10 cellular contexts compared by ENCODE assay signal in genomic region chr19:16136185-16137067, GRCh38. TPM values are rescaled to one million over a fixed set of nuclear protein-coding genes. Genes with fewer than 3 reads are reported as not detected.
DNase-seq lines count a peak whose midpoint lies in the region; ATAC-seq and TF ChIP-seq lines count a peak whose summit lies in the region.
"Had no signal": no experiment of that assay in that cellular context is flagged by ENCODE, and none has a peak within 500 bp of the region (broad histone marks: within the 10 kb centered on the region; RNA-seq: fewer than 3 reads in every experiment).

No MANE protein-coding gene starts in this region.

- H3K9ac ChIP-seq in OCI-LY3 (ENCODE audit: low read length): no peak overlapping the region

- H3K27ac Mint-ChIP-seq in activated naive CD4-positive, alpha-beta T cell treated with anti-CD3 and anti-CD28 coated beads, Interleukin-2, amount 50 U/mL, for 24 hours: peak overlapping the region; percentile 63
- H3K27ac Mint-ChIP-seq in activated naive CD4-positive, alpha-beta T cell treated with anti-CD3 and anti-CD28 coated beads, Interleukin-2, amount 50 U/mL, for 72 hours: no peak overlapping the region

- H3K9me3 ChIP-seq in OCI-LY3 (ENCODE audit: insufficient read depth, low read length) (no peaks in the 10 kb centered on the region), osteoblast (ENCODE audit: low read depth, low read length) (no peaks in the 10 kb centered on the region)
- H3K9me3 ChIP-seq: psoas muscle had no signal

- no peaks in the 10 kb centered on the region for H3K27me3 Mint-ChIP-seq in activated naive CD4-positive, alpha-beta T cell treated with anti-CD3 and anti-CD28 coated beads, Interleukin-2, amount 50 U/mL, for 24 hours

- H3K27ac ChIP-seq in OCI-LY3 (ENCODE audit: low read length): peak overlapping the region; percentile 42
- no peak overlapping the region for H3K27ac ChIP-seq in osteoblast (ENCODE audit: low read depth, low read length)
- H3K27ac ChIP-seq: psoas muscle had no signal

- H3K36me3 ChIP-seq in OCI-LY3 (replicated peaks; ENCODE audit: low read depth, low read length): peaks cover 33% of the 10 kb centered on the region
- H3K36me3 ChIP-seq in osteoblast (ENCODE audit: insufficient read depth, low read length): peaks cover 21% of the 10 kb centered on the region

- H3K4me3 ChIP-seq in OCI-LY3 (ENCODE audit: low read length) (no peak overlapping the region), osteoblast (ENCODE audit: insufficient read depth, low read length) (no peak overlapping the region)
- H3K4me3 ChIP-seq: psoas muscle had no signal

- H3K9me3 Mint-ChIP-seq in activated naive CD4-positive, alpha-beta T cell treated with anti-CD3 and anti-CD28 coated beads, Interleukin-2, amount 50 U/mL, for 24 hours: no peaks in the 10 kb centered on the region
- H3K9me3 Mint-ChIP-seq in activated naive CD4-positive, alpha-beta T cell treated with anti-CD3 and anti-CD28 coated beads, Interleukin-2, amount 50 U/mL, for 72 hours: peaks cover 6 to 14% of the 10 kb centered on the region in 2 donors

- H2AFZ ChIP-seq in OCI-LY3 (ENCODE audit: low read depth, low read length): no peak overlapping the region
- no peak overlapping the region for H2AFZ ChIP-seq in osteoblast (ENCODE audit: low read length)

- no peaks in the 10 kb centered on the region for H4K20me1 ChIP-seq in OCI-LY3 (ENCODE audit: insufficient read depth, low read length)
- peaks cover 4% of the 10 kb centered on the region for H4K20me1 ChIP-seq in osteoblast (ENCODE audit: insufficient read depth, low read length)

- no peak for DNase-seq in activated naive CD4-positive, alpha-beta T cell treated with anti-CD3 and anti-CD28 coated beads, Interleukin-2, amount 50 U/mL, for 72 hours (ENCODE audit: low spot score in 2 of 2)
- DNase-seq in osteoblast (ENCODE audit: insufficient read length, low spot score, missing footprints): peak; percentile 39
- no peak for DNase-seq in activated CD4-positive, alpha-beta T cell treated with anti-CD3 and anti-CD28 coated beads, Interleukin-2, amount 50 U/mL, for 48 hours
- DNase-seq: NCI-H2029, psoas muscle had no signal

- H3K4me2 ChIP-seq in OCI-LY3 (ENCODE audit: low read length) (peak overlapping the region; percentile 8), osteoblast (ENCODE audit: insufficient read depth, low read length) (no peak overlapping the region)

- H3K27me3 ChIP-seq in OCI-LY3 (ENCODE audit: low read depth, low read length) (no peaks in the 10 kb centered on the region), osteoblast (ENCODE audit: insufficient read depth, low read length) (no peaks in the 10 kb centered on the region)

- H3K4me1 ChIP-seq in OCI-LY3 (ENCODE audit: low read length) (peaks cover 29% of the 10 kb centered on the region), osteoblast (ENCODE audit: insufficient read depth, low read length) (no peaks in the 10 kb centered on the region)
- H3K4me1 ChIP-seq: psoas muscle had no signal

- no peak for ATAC-seq in activated naive CD4-positive, alpha-beta T cell treated with anti-CD3 and anti-CD28 coated beads, Interleukin-2, amount 50 U/mL, for 72 hours
- ATAC-seq in GM19452 (IDR thresholded peaks at IDR 0.05; ENCODE audit: unreplicated experiment): no peak
- ATAC-seq: psoas muscle had no signal

- H3K79me2 ChIP-seq in OCI-LY3 (ENCODE audit: low read length) (peaks cover 4% of the 10 kb centered on the region), osteoblast (ENCODE audit: insufficient read depth, low read length) (no peaks in the 10 kb centered on the region)

- H3K36me3 Mint-ChIP-seq in activated naive CD4-positive, alpha-beta T cell treated with anti-CD3 and anti-CD28 coated beads, Interleukin-2, amount 50 U/mL, for 24 hours: peaks cover 19% of the 10 kb centered on the region
- peaks cover 23% of the 10 kb centered on the region in 2 donors for H3K36me3 Mint-ChIP-seq in activated naive CD4-positive, alpha-beta T cell treated with anti-CD3 and anti-CD28 coated beads, Interleukin-2, amount 50 U/mL, for 72 hours

- TF ChIP-seq CTCF in OCI-LY3 (IDR thresholded peaks at IDR 0.05; ENCODE audit: low read depth, low read length) (no peak), osteoblast (IDR thresholded peaks at IDR 0.05; ENCODE audit: extremely low read depth, low read depth, low read length) (no peak)

- no peak overlapping the region for H3K4me3 Mint-ChIP-seq in activated naive CD4-positive, alpha-beta T cell treated with anti-CD3 and anti-CD28 coated beads, Interleukin-2, amount 50 U/mL, for 24 hours

- peaks cover 4% of the 10 kb centered on the region for H3K4me1 Mint-ChIP-seq in activated naive CD4-positive, alpha-beta T cell treated with anti-CD3 and anti-CD28 coated beads, Interleukin-2, amount 50 U/mL, for 24 hours

RNA-seq across cellular contexts. Expression of gene HSH2D, which starts 7.1 kb away (rescaled TPM):
- 10 to 100 TPM; 23.9 to 49.8 TPM for total RNA-seq in activated naive CD4-positive, alpha-beta T cell treated with anti-CD3 and anti-CD28 coated beads, Interleukin-2, amount 50 U/mL, for 72 hours
- 0.36 TPM in 1 of 2 replicates, not detected in the other for total RNA-seq in osteoblast
- total RNA-seq: HT1080 had no signal

RNA-seq across cellular contexts. Expression of gene RAB8A, which starts 24.7 kb away (rescaled TPM):
- 100 to 1,000 TPM; 125 to 155 TPM for total RNA-seq in activated naive CD4-positive, alpha-beta T cell treated with anti-CD3 and anti-CD28 coated beads, Interleukin-2, amount 50 U/mL, for 72 hours
- 61.6 and 68.8 TPM in 2 replicates for total RNA-seq in osteoblast

RNA-seq across cellular contexts. Expression of gene CIB3, which starts 36.9 kb away (rescaled TPM):
- total RNA-seq in activated naive CD4-positive, alpha-beta T cell treated with anti-CD3 and anti-CD28 coated beads, Interleukin-2, amount 50 U/mL, for 72 hours: 1 to 10 TPM in 1 of 2 donors, not detected in 1; 1.0 TPM
- not detected in 2 replicates for total RNA-seq in osteoblast
- total RNA-seq: HT1080, psoas muscle, temporal lobe had no signal

RNA-seq across cellular contexts. Expression of gene FAM32A, which starts 48.8 kb away (rescaled TPM):
- 10 to 100 TPM; 49.9 to 53.2 TPM for total RNA-seq in activated naive CD4-positive, alpha-beta T cell treated with anti-CD3 and anti-CD28 coated beads, Interleukin-2, amount 50 U/mL, for 72 hours
- total RNA-seq in osteoblast: 93.4 and 109 TPM in 2 replicates

Comparison
In these comparisons a context has a peak if more than half of its experiments do, and no peak if none do; other contexts are left out.
1. RNA of gene HSH2D, which starts 7.1 kb away (total RNA-seq): 23.9 to 49.8 TPM in activated naive CD4-positive, alpha-beta T cell treated with anti-CD3 and anti-CD28 coated beads, Interleukin-2, amount 50 U/mL, for 72 hours; 0.36 TPM in osteoblast; every median in the first group is over 10 times any median in the second.